ENCODE assay signal across 16 cellular contexts in the genomic region with DNA sequence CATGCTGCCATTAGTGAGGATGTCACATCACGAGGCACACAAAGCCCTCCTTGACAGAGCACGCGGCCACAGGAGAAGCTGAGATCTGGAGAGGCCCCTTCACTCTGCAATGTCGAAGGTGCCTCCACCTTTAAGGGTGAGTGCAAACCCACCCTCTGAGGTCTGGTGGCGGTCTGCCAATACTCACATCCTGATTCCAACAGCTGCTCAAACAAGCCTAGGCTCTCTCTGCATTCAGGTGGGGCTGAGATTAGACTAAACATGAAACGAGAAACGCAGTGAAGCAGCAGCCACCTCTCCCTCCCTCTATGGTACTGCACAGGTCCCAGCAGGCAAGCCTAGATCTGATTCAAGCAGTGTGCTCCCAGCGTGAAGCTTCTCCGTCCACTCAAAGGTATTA.
DNase-seq lines count a peak whose midpoint lies in the region; ATAC-seq and TF ChIP-seq lines count a peak whose summit lies in the region.
"Had no signal": no experiment of that assay in that cellular context is flagged by ENCODE, and none has a peak within 500 bp of the region (broad histone marks: within the 10 kb centered on the region; RNA-seq: fewer than 3 reads in every experiment).

No MANE protein-coding gene starts in this region.

- H3K4me1 Mint-ChIP-seq in CD14-positive monocyte: no peaks in the 10 kb centered on the region
- H3K4me1 Mint-ChIP-seq: CD4-positive, alpha-beta memory T cell had no signal

- no peaks in the 10 kb centered on the region for H3K36me3 Mint-ChIP-seq in CD14-positive monocyte
- H3K36me3 Mint-ChIP-seq: CD4-positive, alpha-beta memory T cell had no signal

- H3K4me3 Mint-ChIP-seq in CD14-positive monocyte: no peak overlapping the region
- H3K4me3 Mint-ChIP-seq: CD4-positive, alpha-beta memory T cell had no signal

- peaks cover 0 to 5% (median 1%) of the 10 kb centered on the region in 7 donors for H3K9me3 Mint-ChIP-seq in CD14-positive monocyte

- no peak for ATAC-seq in sciatic nerve
- ATAC-seq: HCT116, K562 had no signal

- intact Hi-C loops in CD14-positive monocyte (cut with micrococcal nuclease) (no loop called here), sciatic nerve (cut with DNase I) (no loop called here)

- DNase-seq in CD14-positive monocyte (ENCODE audit: low spot score): peak; percentile 8
- DNase-seq in Jurkat, Clone E6-1 (ENCODE audit: low read depth, low spot score): peak; percentile 71
- DNase-seq in NCI-H69 (lab: John Stamatoyannopoulos, UW): peak; percentile 55
- DNase-seq in sciatic nerve (ENCODE audit: low spot score): peak; percentile 42
- DNase-seq in SIG-M5 (lab: John Stamatoyannopoulos, UW): no peak
- DNase-seq in DMS 273 (lab: John Stamatoyannopoulos, UW; ENCODE audit: unreplicated experiment): no peak
- no peak for DNase-seq in Kasumi-1 (lab: John Stamatoyannopoulos, UW)
- DNase-seq: ACHN; AML-193; CD4-positive, alpha-beta memory T cell; DND-41; NCI-H526 treated with DMSO at 0.1 percent for 48 hours; T-helper 9 cell had no signal

- H3K27ac Mint-ChIP-seq in CD14-positive monocyte: peak overlapping the region in 1 of 7 donors; percentile 18
- H3K27ac Mint-ChIP-seq: CD4-positive, alpha-beta memory T cell had no signal

- peaks cover 2 to 5% (median 3%) of the 10 kb centered on the region in 3 donors for H3K27me3 Mint-ChIP-seq in CD14-positive monocyte (ENCODE audit: low read depth in 3 of 3)
- H3K27me3 Mint-ChIP-seq: CD4-positive, alpha-beta memory T cell had no signal

- TF ChIP-seq CTCF in CD14-positive monocyte (IDR thresholded peaks at IDR 0.05): no peak

- H3K4me3 ChIP-seq in Jurkat, Clone E6-1 (ENCODE audit: low read length): no peak overlapping the region
- H3K4me3 ChIP-seq: K562, SK-N-MC had no signal

Comparison
In these comparisons a context has a peak if more than half of its experiments do, and no peak if none do; other contexts are left out.
1. DNase-seq: peak in CD14-positive monocyte (single experiment), Jurkat, Clone E6-1 (single experiment), NCI-H69 (single experiment) and sciatic nerve (single experiment); none in SIG-M5 (single experiment), DMS 273 (single experiment) and Kasumi-1 (0 of 2).